1 cellular context compared by ENCODE assay signal in the genomic region with DNA sequence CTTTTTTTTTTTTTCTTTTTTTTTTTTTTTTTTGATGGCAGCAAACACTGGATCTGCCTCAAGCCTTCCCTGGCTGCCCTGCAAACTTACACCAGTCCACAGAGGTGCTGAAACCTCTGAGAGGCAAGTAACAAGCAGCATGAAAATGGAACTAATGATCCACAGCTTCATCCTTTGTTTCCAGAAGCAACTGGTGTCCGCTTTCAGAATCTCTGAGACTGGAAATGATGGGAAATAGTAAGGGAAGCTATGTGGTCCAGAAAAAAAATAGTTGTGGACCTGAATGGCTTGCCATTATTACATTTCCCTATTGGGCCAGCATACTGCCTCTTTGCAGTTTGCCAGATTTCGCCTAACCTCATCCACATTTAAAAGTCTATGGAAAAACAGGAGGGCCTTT.
TF ChIP-seq lines count a peak whose summit lies in the region.

No MANE protein-coding gene starts in this region.

TF ChIP-seq in SK-N-SH, 30 proteins besides CTCF, POLR2A, EP300 and RAD21 (continued from another document):
- TF ChIP-seq, protein P1, sequence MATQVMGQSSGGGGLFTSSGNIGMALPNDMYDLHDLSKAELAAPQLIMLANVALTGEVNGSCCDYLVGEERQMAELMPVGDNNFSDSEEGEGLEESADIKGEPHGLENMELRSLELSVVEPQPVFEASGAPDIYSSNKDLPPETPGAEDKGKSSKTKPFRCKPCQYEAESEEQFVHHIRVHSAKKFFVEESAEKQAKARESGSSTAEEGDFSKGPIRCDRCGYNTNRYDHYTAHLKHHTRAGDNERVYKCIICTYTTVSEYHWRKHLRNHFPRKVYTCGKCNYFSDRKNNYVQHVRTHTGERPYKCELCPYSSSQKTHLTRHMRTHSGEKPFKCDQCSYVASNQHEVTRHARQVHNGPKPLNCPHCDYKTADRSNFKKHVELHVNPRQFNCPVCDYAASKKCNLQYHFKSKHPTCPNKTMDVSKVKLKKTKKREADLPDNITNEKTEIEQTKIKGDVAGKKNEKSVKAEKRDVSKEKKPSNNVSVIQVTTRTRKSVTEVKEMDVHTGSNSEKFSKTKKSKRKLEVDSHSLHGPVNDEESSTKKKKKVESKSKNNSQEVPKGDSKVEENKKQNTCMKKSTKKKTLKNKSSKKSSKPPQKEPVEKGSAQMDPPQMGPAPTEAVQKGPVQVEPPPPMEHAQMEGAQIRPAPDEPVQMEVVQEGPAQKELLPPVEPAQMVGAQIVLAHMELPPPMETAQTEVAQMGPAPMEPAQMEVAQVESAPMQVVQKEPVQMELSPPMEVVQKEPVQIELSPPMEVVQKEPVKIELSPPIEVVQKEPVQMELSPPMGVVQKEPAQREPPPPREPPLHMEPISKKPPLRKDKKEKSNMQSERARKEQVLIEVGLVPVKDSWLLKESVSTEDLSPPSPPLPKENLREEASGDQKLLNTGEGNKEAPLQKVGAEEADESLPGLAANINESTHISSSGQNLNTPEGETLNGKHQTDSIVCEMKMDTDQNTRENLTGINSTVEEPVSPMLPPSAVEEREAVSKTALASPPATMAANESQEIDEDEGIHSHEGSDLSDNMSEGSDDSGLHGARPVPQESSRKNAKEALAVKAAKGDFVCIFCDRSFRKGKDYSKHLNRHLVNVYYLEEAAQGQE (IDR thresholded peaks at IDR 0.05; ENCODE audit: low read depth, low read length): no peak
- TF ChIP-seq TAF1 (IDR thresholded peaks at IDR 0.05; ENCODE audit: borderline replicate concordance, low read depth, low read length): no peak
- TF ChIP-seq TEAD4 (IDR thresholded peaks at IDR 0.05; ENCODE audit: borderline replicate concordance, insufficient read depth): no peak
- no peak for TF ChIP-seq SIN3A (IDR thresholded peaks at IDR 0.05; ENCODE audit: borderline replicate concordance, low read depth, low read length)
